In genomic region chr11:2077061-2077802, GRCh38 we compare ENCODE assay signal across 8 cellular contexts.
DNase-seq lines count a peak whose midpoint lies in the region; ATAC-seq and TF ChIP-seq lines count a peak whose summit lies in the region.

No MANE protein-coding gene starts in this region.

- H3K27me3 ChIP-seq in PC-3 (ENCODE audit: low read length), result no peaks in the 10 kb centered on the region

- H3K27ac ChIP-seq in PC-3 (ENCODE audit: low read length), result peak overlapping the region; percentile 97

- no peak overlapping the region for H3K4me3 Mint-ChIP-seq in mesothelial cell of epicardium

- TF ChIP-seq CTCF in PC-3 (conservative IDR thresholded peaks at IDR 0.05; ENCODE audit: low read depth, low read length) (no peak), mesothelial cell of epicardium (IDR thresholded peaks at IDR 0.05; ENCODE audit: unreplicated experiment) (no peak)

- DNase-seq in Caki2 (ENCODE audit: low read depth), result peak; percentile 91
- peak; percentile 91 for DNase-seq in PC-3
- DNase-seq in astrocyte of the hippocampus (ENCODE audit: low read depth, low spot score), result peak; percentile 84
- DNase-seq in mesothelial cell of epicardium (ENCODE audit: low spot score in 2 of 2, unreplicated experiment in 2 of 2), result no peak

- peaks cover 14% of the 10 kb centered on the region for H3K4me1 Mint-ChIP-seq in mesothelial cell of epicardium

- no peaks in the 10 kb centered on the region for H3F3A ChIP-seq in PC-3 (ENCODE audit: low read length, unreplicated experiment)

- no peaks in the 10 kb centered on the region for H4K20me1 ChIP-seq in PC-3 (ENCODE audit: low read length)

- no peaks in the 10 kb centered on the region for H3K9me3 ChIP-seq in PC-3 (ENCODE audit: low read length)

- ATAC-seq in PC-3 (peak; percentile 96), HG02981 (IDR thresholded peaks at IDR 0.05; ENCODE audit: unreplicated experiment) (no peak), GM21528 (IDR thresholded peaks at IDR 0.05; ENCODE audit: low FRiP score, unreplicated experiment) (no peak), HG02938 (IDR thresholded peaks at IDR 0.05; ENCODE audit: unreplicated experiment) (no peak), HG02798 (IDR thresholded peaks at IDR 0.05; ENCODE audit: poor library complexity, unreplicated experiment) (no peak)

- no peaks in the 10 kb centered on the region for H3K9me2 ChIP-seq in PC-3 (replicated peaks; ENCODE audit: low read length)

- H3K9me3 Mint-ChIP-seq in mesothelial cell of epicardium, result peaks cover 16% of the 10 kb centered on the region

- peak overlapping the region; percentile 58 for H3K27ac Mint-ChIP-seq in mesothelial cell of epicardium

- no TSS peak for BruUV-seq in PC-3 (replicated peaks; lab: Mats Ljungman, UMichigan)

- CTCF ChIA-PET in PC-3 (lab: Charles Lee), result interaction anchor here (0.6 to 1.5 kb wide), 9 partner anchors 16 to 300 kb away, joined by 3 to 13 read pairs (median 6); no protein-coding TSS in a partner anchor

- H3K4me2 ChIP-seq in PC-3 (ENCODE audit: low read length), result peak overlapping the region; percentile 82

- in situ Hi-C loops in Caki2 (cut with HindIII; ENCODE audit: low pct_unique_long_range_greater_than_20kb, low sequenced_read_pairs), result no loop called here

- H3K79me2 ChIP-seq in PC-3 (ENCODE audit: low read length), result no peaks in the 10 kb centered on the region

- H3K27me3 Mint-ChIP-seq in mesothelial cell of epicardium (ENCODE audit: low read depth), result peaks cover 13% of the 10 kb centered on the region

- peak overlapping the region; percentile 74 for H2AFZ ChIP-seq in PC-3 (ENCODE audit: low read length)

- H3K36me3 Mint-ChIP-seq in mesothelial cell of epicardium, result peaks cover 1% of the 10 kb centered on the region

- peaks cover 27% of the 10 kb centered on the region for H3K4me1 ChIP-seq in PC-3 (ENCODE audit: insufficient read depth, low read length)

- intact Hi-C loops in PC-3 (cut with micrococcal nuclease), result loop anchor here (2.0 kb wide), 2 partner anchors 16 to 74 kb away; no protein-coding TSS in a partner anchor

- POLR2A ChIA-PET in PC-3 (lab: Charles Lee; ENCODE audit: unreplicated experiment), result interaction anchor here (1.0 kb wide), 1 partner anchor 16 kb away, joined by 5 read pairs; no protein-coding TSS in a partner anchor

- peak overlapping the region; percentile 66 for H3K9ac ChIP-seq in PC-3 (ENCODE audit: low read length)

- H3K36me3 ChIP-seq in PC-3 (ENCODE audit: low read depth, low read length), result no peaks in the 10 kb centered on the region

- peak overlapping the region; percentile 50 for H3K4me3 ChIP-seq in PC-3 (ENCODE audit: low read length)

Comparison
In these comparisons a context has a peak if more than half of its experiments do, and no peak if none do; other contexts are left out.
1. DNase-seq: peak in Caki2 (single experiment), PC-3 (single experiment) and astrocyte of the hippocampus (single experiment); none in mesothelial cell of epicardium (0 of 2).